Comparison of ENCODE assay signal across 17 cellular contexts in genomic region chr3:191882289-191882688, GRCh38.
A peak's percentile ranks its signal among the peaks of the same experiment; 100 is the strongest.
DNase-seq lines count a peak whose midpoint lies in the region; ATAC-seq, FAIRE-seq and TF ChIP-seq lines count a peak whose summit lies in the region.
"Had no signal": no experiment of that assay in that cellular context is flagged by ENCODE, and none has a peak within 500 bp of the region (broad histone marks: within the 10 kb centered on the region; RNA-seq: fewer than 3 reads in every experiment).

No MANE protein-coding gene starts in this region.

- POLR2A ChIA-PET in H1 (lab: Charles Lee; ENCODE audit: partially characterized antibody) = interaction anchor here (1.1 kb wide), 1 partner anchor 13 kb away, joined by 4 read pairs; no protein-coding TSS in a partner anchor

- peak; percentile 8 for DNase-seq in ACHN
- DNase-seq in HuH-7.5 (ENCODE audit: low spot score) = peak; percentile 6
- no peak for DNase-seq in H1 (ENCODE audit: low read depth in 1 of 2, low spot score in 2 of 2)
- peak; percentile 32 for DNase-seq in kidney tubule cell (ENCODE audit: low spot score)
- DNase-seq in neuronal stem cell (ENCODE audit: low spot score) = no peak
- no peak for DNase-seq in HCEC 1CT
- DNase-seq: activated CD4-positive, alpha-beta T cell treated with anti-CD3 and anti-CD28 coated beads for 48 hours; activated CD8-positive, alpha-beta memory T cell treated with anti-CD3 and anti-CD28 coated beads, Interleukin-2, amount 50 U/mL, for 48 hours; activated naive CD4-positive, alpha-beta T cell treated with anti-CD3 and anti-CD28 coated beads for 36 hours; natural killer cell; NCI-H1694; NCI-H2227 treated with DMSO at 0.1 percent for 48 hours; SIG-M5; stimulated activated naive CD8-positive, alpha-beta T cell treated with anti-CD3 and anti-CD28 coated beads, Interleukin-15, Interleukin-2, amounts not matched to agents 100 U/mL and 50 U/mL, for 24 hours had no signal

- H3K27ac ChIP-seq in H1 (ENCODE audit: low read depth, low read length) (no peak overlapping the region), neuronal stem cell (replicated peaks; ENCODE audit: low read length) (no peak overlapping the region)
- H3K27ac ChIP-seq: prostate gland had no signal

- H3K4me3 ChIP-seq in H1 (ENCODE audit: extremely low read depth in 1 of 4, insufficient read depth in 2 of 4, low read depth in 3 of 4, low read length in 4 of 4) = no peak overlapping the region
- no peak overlapping the region for H3K4me3 ChIP-seq in neuronal stem cell (ENCODE audit: low read length in 2 of 2)
- H3K4me3 ChIP-seq: prostate gland had no signal

- no peak overlapping the region for H4K5ac ChIP-seq in H1 (ENCODE audit: insufficient read length, low read depth, low read length)

- no peaks in the 10 kb centered on the region for H3K9me3 ChIP-seq in H1 (ENCODE audit: insufficient read depth in 2 of 2, low read depth in 1 of 2, low read length in 1 of 2)
- H3K9me3 ChIP-seq in neuronal stem cell (replicated peaks in 1 of 2; ENCODE audit: control insufficient read depth in 2 of 2, insufficient read depth in 1 of 2, low read depth in 1 of 2, low read length in 2 of 2) = no peaks in the 10 kb centered on the region
- H3K9me3 ChIP-seq: prostate gland had no signal

- H2BK120ac ChIP-seq in H1 (replicated peaks; ENCODE audit: low read depth, low read length) (no peak overlapping the region), neuronal stem cell (ENCODE audit: low read depth, low read length) (no peak overlapping the region)

- H2AFZ ChIP-seq in H1 (ENCODE audit: low read length) (no peak overlapping the region), neuronal stem cell (ENCODE audit: low read length) (no peak overlapping the region)

- H3K27me3 ChIP-seq in H1 (replicated peaks in 1 of 4; ENCODE audit: control insufficient read depth in 3 of 4, extremely low read depth in 1 of 4, insufficient read depth in 3 of 4, low read length in 3 of 4) = no peaks in the 10 kb centered on the region
- no peaks in the 10 kb centered on the region for H3K27me3 ChIP-seq in neuronal stem cell (ENCODE audit: control insufficient read depth in 3 of 3, insufficient read depth in 3 of 3, low read depth in 1 of 3, low read length in 3 of 3)

- no peak for TF ChIP-seq EP300 in H1 (IDR thresholded peaks at IDR 0.05; ENCODE audit: borderline replicate concordance in 1 of 2, low read depth in 2 of 2, low read length in 2 of 2)

- H4K91ac ChIP-seq in H1 (replicated peaks; ENCODE audit: insufficient read length, low read length) (no peak overlapping the region), neuronal stem cell (ENCODE audit: low read depth, low read length, poor library complexity) (no peak overlapping the region)

- in situ Hi-C loops in ACHN (cut with HindIII; ENCODE audit: low pct_ligation_motif_present, low pct_unique_long_range_greater_than_20kb, low sequenced_read_pairs) = no loop called here

- ATAC-seq in HG02678 (IDR thresholded peaks at IDR 0.05; ENCODE audit: unreplicated experiment) (no peak), HG03280 (IDR thresholded peaks at IDR 0.05; ENCODE audit: unreplicated experiment) (no peak)
- ATAC-seq: natural killer cell; stimulated activated naive CD8-positive, alpha-beta T cell treated with anti-CD3 and anti-CD28 coated beads, Interleukin-15, Interleukin-2, amounts not matched to agents 100 U/mL and 50 U/mL, for 24 hours had no signal

- H4K8ac ChIP-seq in H1 (ENCODE audit: extremely low read depth, insufficient read depth, low read length) = no peak overlapping the region
- no peak overlapping the region for H4K8ac ChIP-seq in neuronal stem cell (ENCODE audit: low read depth, low read length)

- no peak overlapping the region for H2BK20ac ChIP-seq in H1 (ENCODE audit: low read length)

- H3K9ac ChIP-seq in H1 (replicated peaks in 1 of 4; ENCODE audit: extremely low read depth in 1 of 4, low read depth in 3 of 4, low read length in 3 of 4) = no peak overlapping the region
- no peak overlapping the region for H3K9ac ChIP-seq in neuronal stem cell (ENCODE audit: low read depth, low read length, poor library complexity)

- H3K23ac ChIP-seq in H1 (ENCODE audit: insufficient read length) (no peak overlapping the region), neuronal stem cell (ENCODE audit: low read depth, low read length, poor library complexity) (no peak overlapping the region)

- no peaks in the 10 kb centered on the region for H3K23me2 ChIP-seq in H1 (ENCODE audit: low read depth, low read length)

- no peak for TF ChIP-seq RAD21 in H1 (IDR thresholded peaks at IDR 0.05 in 1 of 2, conservative IDR thresholded peaks at IDR 0.05 in 1 of 2; ENCODE audit: low read depth in 2 of 2, low read length in 2 of 2)

- no peak overlapping the region for H2BK15ac ChIP-seq in H1 (ENCODE audit: low read length)
- H2BK15ac ChIP-seq in neuronal stem cell (ENCODE audit: low read length) = no peak overlapping the region

- no peaks in the 10 kb centered on the region for H3K79me2 ChIP-seq in H1 (ENCODE audit: control insufficient read depth in 1 of 2, insufficient read depth in 2 of 2, low read length in 2 of 2)

- H3K18ac ChIP-seq in H1 (ENCODE audit: extremely low read depth, low read length) (no peak overlapping the region), neuronal stem cell (ENCODE audit: low read length) (no peak overlapping the region)

- no peaks in the 10 kb centered on the region for H4K20me1 ChIP-seq in H1 (replicated peaks in 1 of 2; ENCODE audit: control insufficient read depth in 1 of 2, insufficient read depth in 2 of 2, low read length in 2 of 2)

- H3K79me1 ChIP-seq in H1 (ENCODE audit: low read depth, low read length) (no peaks in the 10 kb centered on the region), neuronal stem cell (ENCODE audit: low read depth, low read length) (no peaks in the 10 kb centered on the region)

- no peak for TF ChIP-seq CTCF in H1 (IDR thresholded peaks at IDR 0.05; ENCODE audit: control extremely low read depth in 1 of 3, insufficient read depth in 1 of 3, low read depth in 1 of 3, low read length in 3 of 3)

- H2AK5ac ChIP-seq in H1 (ENCODE audit: low read depth, low read length) (no peak overlapping the region), neuronal stem cell (ENCODE audit: low read depth, low read length) (no peak overlapping the region)

- H3K36me3 ChIP-seq in H1 (ENCODE audit: control insufficient read depth in 2 of 4, insufficient read depth in 4 of 4, low read length in 3 of 4) = no peaks in the 10 kb centered on the region
- no peaks in the 10 kb centered on the region for H3K36me3 ChIP-seq in neuronal stem cell (replicated peaks in 1 of 2; ENCODE audit: control insufficient read depth in 2 of 2, insufficient read depth in 2 of 2, low read length in 2 of 2)
- H3K36me3 ChIP-seq: prostate gland had no signal

- CTCF ChIA-PET in H1 (lab: Charles Lee; ENCODE audit: partially characterized antibody) = interaction anchor here (0.6 to 1.0 kb wide), 3 partner anchors 10 to 139 kb away, joined by 3 read pairs; no protein-coding TSS in a partner anchor

- H2BK5ac ChIP-seq in H1 (ENCODE audit: low read depth, low read length) = no peak overlapping the region
- no peak overlapping the region for H2BK5ac ChIP-seq in neuronal stem cell (ENCODE audit: low read length)

- TF ChIP-seq POLR2A in H1 (IDR thresholded peaks at IDR 0.05; ENCODE audit: control extremely low read depth in 1 of 2, low read depth in 2 of 2, low read length in 2 of 2) = no peak

- FAIRE-seq in H1 (lab: Jason Lieb, UNC) = no peak

- no peak overlapping the region for H2BK12ac ChIP-seq in H1 (ENCODE audit: low read depth, low read length)
- H2BK12ac ChIP-seq in neuronal stem cell (ENCODE audit: low read length) = no peak overlapping the region

- no peak overlapping the region for H3K56ac ChIP-seq in H1 (replicated peaks; ENCODE audit: insufficient read length, low read depth, low read length)

- H3K4ac ChIP-seq in H1 (replicated peaks; ENCODE audit: insufficient read length, low read depth, low read length) = no peak overlapping the region
- H3K4ac ChIP-seq in neuronal stem cell (ENCODE audit: low read length) = no peak overlapping the region

- no peak overlapping the region for H3K4me2 ChIP-seq in H1 (ENCODE audit: insufficient read depth in 1 of 2, low read depth in 2 of 2, low read length in 2 of 2)
- H3K4me2 ChIP-seq in neuronal stem cell (ENCODE audit: insufficient read depth, low read length, poor library complexity, severe bottlenecking) = no peak overlapping the region

- no peaks in the 10 kb centered on the region for H3K4me1 ChIP-seq in H1 (replicated peaks in 1 of 4; ENCODE audit: control insufficient read depth in 3 of 4, insufficient read depth in 4 of 4, low read length in 3 of 4)
- H3K4me1 ChIP-seq in neuronal stem cell (ENCODE audit: control insufficient read depth in 2 of 2, insufficient read depth in 1 of 2, low read depth in 1 of 2, low read length in 2 of 2) = peaks cover 0 to 8% of the 10 kb centered on the region in 2 donors
- H3K4me1 ChIP-seq: prostate gland had no signal

- WGBS in H1 (ENCODE audit: extremely low coverage in 1 of 2, insufficient coverage in 1 of 2, insufficient read length in 1 of 2, insufficient replicate concordance in 2 of 2, low coverage in 1 of 2, low lambda C conversion rate in 2 of 2, missing lambda C conversion rate in 1 of 2), 2 experiments = 73% methylated on average over 3 of the region's 3 CpGs; no CpG with 5 or more reads in 1 of the 2 experiments
- WGBS in neuronal stem cell (ENCODE audit: extremely low coverage in 2 of 2, insufficient read length in 2 of 2, insufficient replicate concordance in 1 of 2), 2 donors = no CpG with 5 or more reads among the region's 3 CpGs

- H3K14ac ChIP-seq in H1 (ENCODE audit: insufficient read length) (no peak overlapping the region), neuronal stem cell (ENCODE audit: low read length) (no peak overlapping the region)

TF ChIP-seq in H1, 55 proteins besides CTCF, POLR2A, EP300 and RAD21:
- no peak for TF ChIP-seq EZH2 (IDR thresholded peaks at IDR 0.05; ENCODE audit: low read depth, low read length, severe bottlenecking)
- TF ChIP-seq TEAD4 (IDR thresholded peaks at IDR 0.05; ENCODE audit: low read depth, low read length) = peak; percentile 77
- peak; percentile 80 for TF ChIP-seq CEBPB (IDR thresholded peaks at IDR 0.05; ENCODE audit: low read depth, low read length)

Comparison
In these comparisons a context has a peak if more than half of its experiments do, and no peak if none do; other contexts are left out.
1. DNase-seq: peak in ACHN (single experiment), HuH-7.5 (single experiment) and kidney tubule cell (single experiment); none in H1 (0 of 2), neuronal stem cell (single experiment) and HCEC 1CT (single experiment).